21 cellular contexts compared by ENCODE assay signal in the genomic region with DNA sequence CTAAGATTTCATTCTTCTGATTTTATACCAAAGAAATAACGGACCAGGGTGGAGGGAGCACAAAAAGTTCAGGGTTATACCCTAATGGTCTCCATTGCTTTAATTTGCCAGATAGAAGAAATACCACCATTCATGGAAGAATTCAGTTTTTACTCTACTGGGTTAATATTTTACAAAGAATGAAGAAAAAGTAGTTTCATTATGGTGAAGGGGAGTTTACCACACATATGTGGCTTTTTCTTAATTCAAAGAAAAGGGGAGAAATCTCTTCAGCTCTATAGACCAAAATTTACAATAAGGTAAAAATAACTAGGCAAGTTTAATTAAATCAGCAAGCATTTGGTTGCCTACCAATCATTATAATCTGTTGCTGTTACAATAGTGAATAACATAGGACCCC. TPM values are rescaled to one million over a fixed set of nuclear protein-coding genes. Genes with fewer than 3 reads are reported as not detected.
A peak's percentile ranks its signal among the peaks of the same experiment; 100 is the strongest.
DNase-seq lines count a peak whose midpoint lies in the region; ATAC-seq, FAIRE-seq and TF ChIP-seq lines count a peak whose summit lies in the region.
"Had no signal": no experiment of that assay in that cellular context is flagged by ENCODE, and none has a peak within 500 bp of the region (broad histone marks: within the 10 kb centered on the region; RNA-seq: fewer than 3 reads in every experiment).

No MANE protein-coding gene starts in this region.

- H3K4me3 ChIP-seq in OCI-LY3 (ENCODE audit: low read length), result peak overlapping the region; percentile 28
- no peak overlapping the region for H3K4me3 ChIP-seq in endothelial cell of umbilical vein (replicated peaks in 1 of 3; ENCODE audit: insufficient read depth in 1 of 3, low read depth in 1 of 3, low read length in 3 of 3)
- H3K4me3 ChIP-seq: BLaER1 treated with 17β-estradiol and CSF1 and Interleukin-3, amounts not matched to agents 10 nM and 100 nM; HAP-1 had no signal

- TF ChIP-seq CTCF in OCI-LY3 (IDR thresholded peaks at IDR 0.05; ENCODE audit: low read depth, low read length) (no peak), endothelial cell of umbilical vein (IDR thresholded peaks at IDR 0.05; ENCODE audit: extremely low read depth in 1 of 2, insufficient read depth in 1 of 2, low read depth in 1 of 2, low read length in 2 of 2) (no peak)

- H2AFZ ChIP-seq in OCI-LY3 (ENCODE audit: low read depth, low read length), result no peak overlapping the region
- no peak overlapping the region for H2AFZ ChIP-seq in endothelial cell of umbilical vein (ENCODE audit: low read depth, low read length)

- no peaks in the 10 kb centered on the region for H3K9me3 Mint-ChIP-seq in activated CD8-positive, alpha-beta memory T cell treated with anti-CD3 and anti-CD28 coated beads, Interleukin-2, amount 10 ng/mL, durations not matched to agents 7 days and 5 days (ENCODE audit: low read depth)
- no peaks in the 10 kb centered on the region for H3K9me3 Mint-ChIP-seq in T-cell
- H3K9me3 Mint-ChIP-seq: CD4-positive, alpha-beta memory T cell; HFFc6 had no signal

- peak overlapping the region; percentile 57 for H3K4me2 ChIP-seq in OCI-LY3 (ENCODE audit: low read length)
- no peak overlapping the region for H3K4me2 ChIP-seq in endothelial cell of umbilical vein (ENCODE audit: insufficient read depth, low read length)
- H3K4me2 ChIP-seq: BLaER1 treated with 17β-estradiol and CSF1 and Interleukin-3, amounts not matched to agents 10 nM and 100 nM had no signal

- no peaks in the 10 kb centered on the region for H3K27me3 Mint-ChIP-seq in activated CD8-positive, alpha-beta memory T cell treated with anti-CD3 and anti-CD28 coated beads, Interleukin-2, amount 10 ng/mL, durations not matched to agents 7 days and 5 days
- H3K27me3 Mint-ChIP-seq in T-cell, result peaks cover 0 to 4% of the 10 kb centered on the region in 2 donors
- H3K27me3 Mint-ChIP-seq: CD4-positive, alpha-beta memory T cell had no signal

- no TSS peak for BruUV-seq in endothelial cell of umbilical vein (replicated peaks; lab: Mats Ljungman, UMichigan)

- no peak overlapping the region for H3K4me3 Mint-ChIP-seq in activated CD8-positive, alpha-beta memory T cell treated with anti-CD3 and anti-CD28 coated beads, Interleukin-2, amount 10 ng/mL, durations not matched to agents 7 days and 5 days
- H3K4me3 Mint-ChIP-seq in T-cell, result no peak overlapping the region
- H3K4me3 Mint-ChIP-seq: CD14-positive monocyte; CD4-positive, alpha-beta memory T cell; HFFc6 had no signal

- no peaks in the 10 kb centered on the region for H3K9me3 ChIP-seq in OCI-LY3 (ENCODE audit: insufficient read depth, low read length)
- H3K9me3 ChIP-seq in endothelial cell of umbilical vein (replicated peaks; ENCODE audit: control insufficient read depth, insufficient read depth, low read length), result no peaks in the 10 kb centered on the region
- H3K9me3 ChIP-seq: BE2C, HAP-1 had no signal

- H3K27ac ChIP-seq in OCI-LY3 (ENCODE audit: low read length) (peak overlapping the region; percentile 47), endothelial cell of umbilical vein (ENCODE audit: insufficient read depth, low read depth, low read length) (no peak overlapping the region)
- H3K27ac ChIP-seq: BLaER1 treated with 17β-estradiol and CSF1 and Interleukin-3, amounts not matched to agents 10 nM and 100 nM had no signal

- dilution Hi-C loops in endothelial cell of umbilical vein (cut with MboI; ENCODE audit: extremely low pct_ligation_motif_present, low sequenced_read_pairs), result no loop called here

- CTCF ChIA-PET in endothelial cell of umbilical vein (lab: Charles Lee) (no interaction called here), T-cell (lab: Charles Lee) (interaction anchor here (0.6 to 0.9 kb wide), 2 partner anchors 88 to 771 kb away, joined by 3 read pairs; no protein-coding TSS in a partner anchor)
- CTCF ChIA-PET in activated CD8-positive, alpha-beta memory T cell treated with anti-CD3 and anti-CD28 coated beads, Interleukin-2, amount 10 ng/mL, durations not matched to agents 7 days and 5 days (lab: Charles Lee), result no interaction called here

- no peak for ATAC-seq in activated CD8-positive, alpha-beta memory T cell treated with anti-CD3 and anti-CD28 coated beads, Interleukin-2, amount 10 ng/mL, durations not matched to agents 7 days and 5 days
- no peak for ATAC-seq in left ventricle myocardium superior
- no peak for ATAC-seq in T-cell (replicated peaks in 1 of 4)

- peaks cover 91% of the 10 kb centered on the region for H3K79me2 ChIP-seq in OCI-LY3 (ENCODE audit: low read length)
- no peaks in the 10 kb centered on the region for H3K79me2 ChIP-seq in endothelial cell of umbilical vein (ENCODE audit: control insufficient read depth, insufficient read depth, low read length)

- H3K9ac ChIP-seq in OCI-LY3 (ENCODE audit: low read length) (peak overlapping the region; percentile 4; the same call in 1 of the 2 replicates), endothelial cell of umbilical vein (replicated peaks; ENCODE audit: extremely low read depth, insufficient read depth, low read length) (no peak overlapping the region)
- H3K9ac ChIP-seq: BLaER1 treated with 17β-estradiol and CSF1 and Interleukin-3, amounts not matched to agents 10 nM and 100 nM had no signal

- H3K36me3 Mint-ChIP-seq in activated CD8-positive, alpha-beta memory T cell treated with anti-CD3 and anti-CD28 coated beads, Interleukin-2, amount 10 ng/mL, durations not matched to agents 7 days and 5 days, result peaks cover 20% of the 10 kb centered on the region
- peaks cover 13% of the 10 kb centered on the region for H3K36me3 Mint-ChIP-seq in T-cell

- intact Hi-C loops in endothelial cell of umbilical vein (cut with micrococcal nuclease), result no loop called here
- intact Hi-C loops in left ventricle myocardium superior (cut with micrococcal nuclease), result no loop called here

- peaks cover 62% of the 10 kb centered on the region for H3K4me1 ChIP-seq in OCI-LY3 (ENCODE audit: low read length)
- peaks cover 3% of the 10 kb centered on the region for H3K4me1 ChIP-seq in endothelial cell of umbilical vein (ENCODE audit: control insufficient read depth, extremely low read depth, insufficient read depth, low read length)
- H3K4me1 ChIP-seq: BE2C, HAP-1 had no signal

- H3K27ac Mint-ChIP-seq in activated CD8-positive, alpha-beta memory T cell treated with anti-CD3 and anti-CD28 coated beads, Interleukin-2, amount 10 ng/mL, durations not matched to agents 7 days and 5 days, result no peak overlapping the region
- H3K27ac Mint-ChIP-seq in T-cell, result no peak overlapping the region
- H3K27ac Mint-ChIP-seq: CD14-positive monocyte; CD4-positive, alpha-beta memory T cell; HFFc6 had no signal

- H4K20me1 ChIP-seq in OCI-LY3 (ENCODE audit: insufficient read depth, low read length) (peaks cover 20% of the 10 kb centered on the region), endothelial cell of umbilical vein (replicated peaks; ENCODE audit: control insufficient read depth, extremely low read depth, insufficient read depth, low read length) (no peaks in the 10 kb centered on the region)

- no peaks in the 10 kb centered on the region for H3K27me3 ChIP-seq in OCI-LY3 (ENCODE audit: low read depth, low read length)
- no peaks in the 10 kb centered on the region for H3K27me3 ChIP-seq in endothelial cell of umbilical vein (ENCODE audit: control insufficient read depth in 2 of 2, insufficient read depth in 2 of 2, low read length in 2 of 2)
- H3K27me3 ChIP-seq: BE2C had no signal

- H3K9me1 ChIP-seq in endothelial cell of umbilical vein (replicated peaks; ENCODE audit: control insufficient read depth, extremely low read depth, insufficient read depth, low read length), result no peaks in the 10 kb centered on the region

- FAIRE-seq in GM18507 (lab: Jason Lieb, UNC) (peak; percentile 42), endothelial cell of umbilical vein (lab: Jason Lieb, UNC) (peak; percentile 61)
- FAIRE-seq: H54 had no signal

- H3K36me3 ChIP-seq in OCI-LY3 (replicated peaks; ENCODE audit: low read depth, low read length) (peaks cover 8% of the 10 kb centered on the region), endothelial cell of umbilical vein (ENCODE audit: control insufficient read depth in 2 of 2, extremely low read depth in 1 of 2, insufficient read depth in 2 of 2, low read length in 2 of 2) (no peaks in the 10 kb centered on the region)
- H3K36me3 ChIP-seq: BE2C, HAP-1 had no signal

- H3K4me1 Mint-ChIP-seq in activated CD8-positive, alpha-beta memory T cell treated with anti-CD3 and anti-CD28 coated beads, Interleukin-2, amount 10 ng/mL, durations not matched to agents 7 days and 5 days, result peaks cover 27% of the 10 kb centered on the region
- peaks cover 36 to 68% (median 56%) of the 10 kb centered on the region in 3 donors for H3K4me1 Mint-ChIP-seq in T-cell

- DNase-seq in GM18507 (ENCODE audit: extremely low spot score, insufficient read length, low read depth) (no peak), endothelial cell of umbilical vein (ENCODE audit: low read depth, low spot score) (no peak), left ventricle myocardium superior (no peak), T-cell (no peak)
- DNase-seq in activated CD8-positive, alpha-beta memory T cell treated with anti-CD3 and anti-CD28 coated beads, Interleukin-2, amount 10 ng/mL, durations not matched to agents 7 days and 5 days, result no peak
- DNase-seq: ACHN; AML-193; BE2C; Calu3; CD4-positive, alpha-beta memory T cell; COR-L47; DMS53; DMS79 treated with DMSO at 0.1 percent for 48 hours; GF-D8; GOT3; HFFc6 had no signal

- POLR2A ChIA-PET in endothelial cell of umbilical vein (lab: Charles Lee) (no interaction called here), T-cell (lab: Charles Lee) (no interaction called here)

- TF ChIP-seq POLR2A in endothelial cell of umbilical vein (IDR thresholded peaks at IDR 0.05; ENCODE audit: low read depth, low read length), result no peak

TF ChIP-seq in endothelial cell of umbilical vein, 7 proteins besides CTCF, POLR2A, EP300 and RAD21 (continues in another document):
- TF ChIP-seq MYC (IDR thresholded peaks at IDR 0.05; ENCODE audit: low read depth, low read length) (no peak), FOS (IDR thresholded peaks at IDR 0.05; ENCODE audit: borderline replicate concordance, insufficient read depth, low read length) (no peak), EZH2 (IDR thresholded peaks at IDR 0.05; ENCODE audit: borderline replicate concordance, low read depth, low read length, severe bottlenecking) (no peak), GATA2 (IDR thresholded peaks at IDR 0.05; ENCODE audit: insufficient read depth, insufficient read length, low read depth, low read length) (no peak)

RNA-seq across cellular contexts. Expression of gene CASK, which starts 37.6 kb away (rescaled TPM):
- total RNA-seq in endothelial cell of umbilical vein (30.4 and 32.7 TPM in 2 replicates), left ventricle myocardium superior (15.3 TPM), T-cell (10 to 100 TPM; 52.6 to 81.6 (median 67.5) TPM)
- 5.7 and 6.4 TPM in 2 replicates for polyA plus RNA-seq in endothelial cell of umbilical vein
- 8.3 and 8.7 TPM in 2 replicates for polyA plus RNA-seq in endothelial cell of umbilical vein (2011; cell fraction: cytosol; rRNA removed)
- 10.5 and 15.5 TPM in 2 replicates for polyA plus RNA-seq in endothelial cell of umbilical vein (2011; cell fraction: nucleus; rRNA removed)
- 14.2 and 18.0 TPM in 2 replicates for polyA plus RNA-seq in endothelial cell of umbilical vein (2012)
- 21.5 and 27.8 TPM in 2 replicates for polyA minus RNA-seq in endothelial cell of umbilical vein
- 23.4 TPM for polyA minus RNA-seq in endothelial cell of umbilical vein (2011; cell fraction: cytosol; rRNA and poly(A)+ RNA removed)
- polyA minus RNA-seq in endothelial cell of umbilical vein (2011; cell fraction: nucleus; rRNA and poly(A)+ RNA removed), result 37.6 and 43.5 TPM in 2 replicates
- 10 to 100 TPM; 30.2 to 40.0 TPM for total RNA-seq in activated CD8-positive, alpha-beta memory T cell treated with anti-CD3 and anti-CD28 coated beads, Interleukin-2, amount 10 ng/mL, durations not matched to agents 7 days and 5 days

Comparison
In these comparisons a context has a peak if more than half of its experiments do, and no peak if none do; other contexts are left out.
1. CTCF ChIA-PET loops: an anchor here in T-cell (0.6 to 0.9 kb wide); none called in endothelial cell of umbilical vein and activated CD8-positive, alpha-beta memory T cell treated with anti-CD3 and anti-CD28 coated beads, Interleukin-2, amount 10 ng/mL, durations not matched to agents 7 days and 5 days.